Comparison of ENCODE assay signal across 7 cellular contexts in genomic region chr19:1244693-1245451, GRCh38. TPM values are rescaled to one million over a fixed set of nuclear protein-coding genes. Genes with fewer than 3 reads are reported as not detected.
A peak's percentile ranks its signal among the peaks of the same experiment; 100 is the strongest.
DNase-seq lines count a peak whose midpoint lies in the region; ATAC-seq and TF ChIP-seq lines count a peak whose summit lies in the region.

No MANE protein-coding gene starts in this region.

- no peak for TF ChIP-seq POLR2A in adrenal gland (IDR thresholded peaks at IDR 0.05)

- H3K36me3 ChIP-seq in adrenal gland (replicated peaks in 1 of 2) (no peaks in the 10 kb centered on the region), liver (ENCODE audit: control insufficient read depth in 4 of 4, insufficient read depth in 3 of 4, low read depth in 1 of 4, low read length in 3 of 4) (no peaks in the 10 kb centered on the region), thoracic aorta (no peaks in the 10 kb centered on the region)

- DNase-seq in LHCN-M2 (ENCODE audit: low read depth) (peak; percentile 41), adrenal gland (peak; percentile 75 to 86 (median 81)), thoracic aorta (ENCODE audit: low spot score) (no peak), KBM-7 (no peak), NCI-H2171 treated with DMSO at 0.1 percent for 48 hours (lab: John Stamatoyannopoulos, UW) (no peak)

- peak in 1 of 2 donors; percentile 17 for TF ChIP-seq RAD21 in liver (IDR thresholded peaks at IDR 0.05)

- H3K4me3 ChIP-seq in adrenal gland (peak overlapping the region in 1 of 4 donors; percentile 12), liver (ENCODE audit: low read depth in 1 of 3, low read length in 3 of 3) (peak overlapping the region in 1 of 3 donors; percentile 38), thoracic aorta (peak overlapping the region; percentile 60)

- ATAC-seq in thoracic aorta (ENCODE audit: insufficient number of reproducible peaks, low FRiP score, low read depth) (no peak), GM19397 (IDR thresholded peaks at IDR 0.05; ENCODE audit: unreplicated experiment) (no peak)

- WGBS in adrenal gland, 4 donors = 16 to 24% (median 18%) methylated on average over 8 to 31 of the region's 31 CpGs
- 8% methylated on average over 31 of the region's 31 CpGs for WGBS in liver

- H3K4me1 ChIP-seq in adrenal gland (replicated peaks in 1 of 2) (peaks cover 60 to 69% of the 10 kb centered on the region in 2 donors), liver (ENCODE audit: control insufficient read depth in 4 of 4, insufficient read depth in 4 of 4, low read length in 3 of 4) (peaks cover 34 to 73% (median 57%) of the 10 kb centered on the region in 4 donors), thoracic aorta (ENCODE audit: control insufficient read depth in 1 of 2, low read depth in 2 of 2) (peaks cover 47 to 73% of the 10 kb centered on the region in 2 donors)

- H3K9me3 ChIP-seq in adrenal gland (replicated peaks in 1 of 3) = no peaks in the 10 kb centered on the region
- H3K9me3 ChIP-seq in liver (ENCODE audit: control insufficient read depth in 4 of 4, low read length in 3 of 4) = no peaks in the 10 kb centered on the region
- H3K9me3 ChIP-seq in thoracic aorta = no peaks in the 10 kb centered on the region

- H3K27me3 ChIP-seq in adrenal gland = no peaks in the 10 kb centered on the region
- H3K27me3 ChIP-seq in liver (ENCODE audit: control insufficient read depth in 4 of 4, insufficient read depth in 4 of 4, low read length in 3 of 4) = no peaks in the 10 kb centered on the region
- no peaks in the 10 kb centered on the region for H3K27me3 ChIP-seq in thoracic aorta (replicated peaks; ENCODE audit: insufficient read depth)

- TF ChIP-seq CTCF in adrenal gland (IDR thresholded peaks at IDR 0.05) = no peak
- TF ChIP-seq CTCF in liver (IDR thresholded peaks at IDR 0.05; ENCODE audit: low read depth, low read length, missing input control) = no peak
- no peak for TF ChIP-seq CTCF in thoracic aorta (IDR thresholded peaks at IDR 0.05)

- peak overlapping the region in 1 of 2 donors; percentile 25 for H3K9ac ChIP-seq in liver (ENCODE audit: low read depth in 1 of 2, low read length in 2 of 2)

- intact Hi-C loops in adrenal gland (cut with DNase I) = loop anchor here (2.0 kb wide), 2 partner anchors 22 to 24 kb away; partner anchors contain the start of gene CIRBP (in 1 of the 2)

- H3K27ac ChIP-seq in adrenal gland (peak overlapping the region; percentile 61 to 99 (median 93)), liver (ENCODE audit: low read depth in 1 of 2, low read length in 2 of 2) (peak overlapping the region; percentile 86 to 92), thoracic aorta (peak overlapping the region; percentile 87 to 100)

- in situ Hi-C loops in KBM-7 (cut with MboI; ENCODE audit: low pct_unique_long_range_greater_than_20kb, low sequenced_read_pairs) = no loop called here

TF ChIP-seq in liver, 16 proteins besides CTCF, POLR2A, EP300 and RAD21:
- TF ChIP-seq FOXA1 (IDR thresholded peaks at IDR 0.05) = peak; percentile 62
- TF ChIP-seq, protein P1, sequence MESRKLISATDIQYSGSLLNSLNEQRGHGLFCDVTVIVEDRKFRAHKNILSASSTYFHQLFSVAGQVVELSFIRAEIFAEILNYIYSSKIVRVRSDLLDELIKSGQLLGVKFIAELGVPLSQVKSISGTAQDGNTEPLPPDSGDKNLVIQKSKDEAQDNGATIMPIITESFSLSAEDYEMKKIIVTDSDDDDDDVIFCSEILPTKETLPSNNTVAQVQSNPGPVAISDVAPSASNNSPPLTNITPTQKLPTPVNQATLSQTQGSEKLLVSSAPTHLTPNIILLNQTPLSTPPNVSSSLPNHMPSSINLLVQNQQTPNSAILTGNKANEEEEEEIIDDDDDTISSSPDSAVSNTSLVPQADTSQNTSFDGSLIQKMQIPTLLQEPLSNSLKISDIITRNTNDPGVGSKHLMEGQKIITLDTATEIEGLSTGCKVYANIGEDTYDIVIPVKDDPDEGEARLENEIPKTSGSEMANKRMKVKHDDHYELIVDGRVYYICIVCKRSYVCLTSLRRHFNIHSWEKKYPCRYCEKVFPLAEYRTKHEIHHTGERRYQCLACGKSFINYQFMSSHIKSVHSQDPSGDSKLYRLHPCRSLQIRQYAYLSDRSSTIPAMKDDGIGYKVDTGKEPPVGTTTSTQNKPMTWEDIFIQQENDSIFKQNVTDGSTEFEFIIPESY (IDR thresholded peaks at IDR 0.05) = peak; percentile 75
- peak; percentile 39 to 63 for TF ChIP-seq JUND (IDR thresholded peaks at IDR 0.05)
- TF ChIP-seq HNF4A (conservative IDR thresholded peaks at IDR 0.05) = peak; percentile 94 to 96
- peak; percentile 95 for TF ChIP-seq SP1 (IDR thresholded peaks at IDR 0.05)
- TF ChIP-seq TAF1 (conservative IDR thresholded peaks at IDR 0.05) = no peak
- TF ChIP-seq, protein P2, sequence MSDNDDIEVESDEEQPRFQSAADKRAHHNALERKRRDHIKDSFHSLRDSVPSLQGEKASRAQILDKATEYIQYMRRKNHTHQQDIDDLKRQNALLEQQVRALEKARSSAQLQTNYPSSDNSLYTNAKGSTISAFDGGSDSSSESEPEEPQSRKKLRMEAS (IDR thresholded peaks at IDR 0.05) = peak; percentile 71
- peak; percentile 87 for TF ChIP-seq HNF4G (IDR thresholded peaks at IDR 0.05)
- TF ChIP-seq EGR1 (IDR thresholded peaks at IDR 0.05; ENCODE audit: low read depth in 2 of 2) = peak in 1 of 2 donors; percentile 88
- peak; percentile 95 for TF ChIP-seq NR2F2 (IDR thresholded peaks at IDR 0.05)
- TF ChIP-seq RXRA (IDR thresholded peaks at IDR 0.05) = peak; percentile 96 to 97
- TF ChIP-seq GABPA (IDR thresholded peaks at IDR 0.05 in 1 of 2, conservative IDR thresholded peaks at IDR 0.05 in 1 of 2) = peak in 1 of 2 donors; percentile 50
- TF ChIP-seq REST (IDR thresholded peaks at IDR 0.05) = no peak
- peak; percentile 45 for TF ChIP-seq FOXA2 (IDR thresholded peaks at IDR 0.05)
- TF ChIP-seq ATF3 (IDR thresholded peaks at IDR 0.05) = no peak
- TF ChIP-seq YY1 (IDR thresholded peaks at IDR 0.05) = peak; percentile 50

RNA-seq across cellular contexts. Expression of gene ATP5F1D, which starts 3.3 kb away (rescaled TPM):
- total RNA-seq in LHCN-M2 (2014; rRNA removed) (51.3 and 64.1 TPM in 2 replicates), adrenal gland (100 to 1,000 TPM in 7 of 8 donors, 10 to 100 TPM in 1; 80.2 to 435 (median 229) TPM), liver (10 to 100 TPM; 20.2 to 44.5 TPM), thoracic aorta (10 to 100 TPM; 40.4 to 45.1 TPM)
- polyA plus RNA-seq in LHCN-M2 (2012) = 246 TPM
- polyA plus RNA-seq in adrenal gland (1,000 to 10,000 TPM in 1 of 3 donors, 100 to 1,000 TPM in 1, 10 to 100 TPM in 1; 15.6 to 1,534 (median 925) TPM), liver (100 to 1,000 TPM; 246 to 315 TPM)

RNA-seq across cellular contexts. Expression of gene MIDN, which starts 3.5 kb away (rescaled TPM):
- total RNA-seq in LHCN-M2 (2014; rRNA removed) (12.6 and 15.6 TPM in 2 replicates), adrenal gland (100 to 1,000 TPM in 5 of 8 donors, 10 to 100 TPM in 3; 20.0 to 189 (median 113) TPM), liver (10 to 100 TPM in 1 of 2 donors, 1 to 10 TPM in 1; 9.1 to 22.9 TPM), thoracic aorta (100 to 1,000 TPM in 1 of 2 donors, 10 to 100 TPM in 1; 80.1 to 124 TPM)
- 25.7 TPM for polyA plus RNA-seq in LHCN-M2 (2012)
- polyA plus RNA-seq in adrenal gland (10 to 100 TPM; 15.5 to 73.0 (median 46.8) TPM), liver (10 to 100 TPM in 1 of 2 donors, 1 to 10 TPM in 1; 2.9 to 14.6 TPM)

RNA-seq across cellular contexts. Expression of gene CBARP, which starts 7.1 kb away (rescaled TPM):
- total RNA-seq in LHCN-M2 (2014; rRNA removed) = 4.6 and 4.7 TPM in 2 replicates
- polyA plus RNA-seq in LHCN-M2 (2012) = 3.7 TPM
- 1 to 10 TPM in 6 of 8 donors, not detected in 2; 1.0 to 5.0 (median 1.8) TPM for total RNA-seq in adrenal gland
- polyA plus RNA-seq in adrenal gland = 1 to 10 TPM in 2 of 3 donors, under 1 TPM in 1; 0.09 to 9.3 (median 2.2) TPM
- under 1 TPM; 0.05 to 0.25 TPM for total RNA-seq in liver
- under 1 TPM in 1 of 2 donors, not detected in 1; 0.06 TPM for polyA plus RNA-seq in liver
- total RNA-seq in thoracic aorta = 1 to 10 TPM in 1 of 2 donors, under 1 TPM in 1; 0.27 to 1.9 TPM

RNA-seq across cellular contexts. Expression of gene CIRBP, which starts 24.3 kb away (rescaled TPM):
- total RNA-seq in LHCN-M2 (2014; rRNA removed) = 253 and 293 TPM in 2 replicates
- 248 TPM for polyA plus RNA-seq in LHCN-M2 (2012)
- total RNA-seq in adrenal gland = 1,000 to 10,000 TPM in 1 of 8 donors, 100 to 1,000 TPM in 7; 317 to 1,164 (median 685) TPM
- polyA plus RNA-seq in adrenal gland = 100 to 1,000 TPM; 360 to 990 (median 737) TPM
- 100 to 1,000 TPM in 1 of 2 donors, 10 to 100 TPM in 1; 80.5 to 135 TPM for total RNA-seq in liver
- polyA plus RNA-seq in liver = 100 to 1,000 TPM in 1 of 2 donors, 10 to 100 TPM in 1; 41.1 to 113 TPM
- total RNA-seq in thoracic aorta = 100 to 1,000 TPM; 492 to 644 TPM

RNA-seq across cellular contexts. Expression of gene FAM174C, which starts 30.5 kb away (rescaled TPM):
- total RNA-seq in LHCN-M2 (2014; rRNA removed) = 51.8 and 64.4 TPM in 2 replicates
- 71.4 TPM for polyA plus RNA-seq in LHCN-M2 (2012)
- total RNA-seq in adrenal gland = 100 to 1,000 TPM in 3 of 8 donors, 10 to 100 TPM in 5; 67.4 to 279 (median 86.5) TPM
- polyA plus RNA-seq in adrenal gland = 100 to 1,000 TPM in 2 of 3 donors, 1 to 10 TPM in 1; 3.8 to 139 (median 123) TPM
- total RNA-seq in liver = 10 to 100 TPM; 14.6 to 15.7 TPM
- polyA plus RNA-seq in liver = 10 to 100 TPM; 51.9 to 79.8 TPM
- total RNA-seq in thoracic aorta = 10 to 100 TPM; 18.8 to 40.8 TPM

Comparison
In these comparisons a context has a peak if more than half of its experiments do, and no peak if none do; other contexts are left out.
1. DNase-seq: peak in LHCN-M2 (single experiment) and adrenal gland (7 of 7); none in thoracic aorta (single experiment), KBM-7 (single experiment) and NCI-H2171 treated with DMSO at 0.1 percent for 48 hours (single experiment).
2. Peak in every context shown above with its lines, with median percentiles within 50 percentile points of each other: H3K27ac ChIP-seq.